ENCODE assay signal across 1 cellular context in the genomic region with DNA sequence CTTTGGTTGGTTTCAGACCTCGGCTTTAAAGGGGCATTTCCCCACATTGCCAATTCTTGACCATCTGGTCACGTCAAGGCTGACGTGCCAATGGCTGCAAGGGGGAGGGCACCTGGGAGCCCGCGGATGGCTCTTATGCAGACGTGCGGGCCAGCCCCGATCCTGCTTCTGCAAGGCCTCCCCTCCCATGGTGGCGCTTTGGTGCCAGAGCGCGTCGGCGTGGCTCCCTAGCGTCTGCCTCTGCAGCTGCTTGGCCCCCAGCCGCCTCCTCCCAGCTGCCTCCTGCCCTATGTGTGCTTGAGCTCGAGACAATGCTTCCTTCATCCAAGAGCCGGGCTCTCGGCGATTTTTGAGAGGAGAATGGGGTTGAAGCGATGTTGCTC.
A peak's percentile ranks its signal among the peaks of the same experiment; 100 is the strongest.
TF ChIP-seq lines count a peak whose summit lies in the region.

No MANE protein-coding gene starts in this region.

TF ChIP-seq in K562, 482 proteins besides CTCF, POLR2A, EP300 and RAD21:
- TF ChIP-seq, protein P1, sequence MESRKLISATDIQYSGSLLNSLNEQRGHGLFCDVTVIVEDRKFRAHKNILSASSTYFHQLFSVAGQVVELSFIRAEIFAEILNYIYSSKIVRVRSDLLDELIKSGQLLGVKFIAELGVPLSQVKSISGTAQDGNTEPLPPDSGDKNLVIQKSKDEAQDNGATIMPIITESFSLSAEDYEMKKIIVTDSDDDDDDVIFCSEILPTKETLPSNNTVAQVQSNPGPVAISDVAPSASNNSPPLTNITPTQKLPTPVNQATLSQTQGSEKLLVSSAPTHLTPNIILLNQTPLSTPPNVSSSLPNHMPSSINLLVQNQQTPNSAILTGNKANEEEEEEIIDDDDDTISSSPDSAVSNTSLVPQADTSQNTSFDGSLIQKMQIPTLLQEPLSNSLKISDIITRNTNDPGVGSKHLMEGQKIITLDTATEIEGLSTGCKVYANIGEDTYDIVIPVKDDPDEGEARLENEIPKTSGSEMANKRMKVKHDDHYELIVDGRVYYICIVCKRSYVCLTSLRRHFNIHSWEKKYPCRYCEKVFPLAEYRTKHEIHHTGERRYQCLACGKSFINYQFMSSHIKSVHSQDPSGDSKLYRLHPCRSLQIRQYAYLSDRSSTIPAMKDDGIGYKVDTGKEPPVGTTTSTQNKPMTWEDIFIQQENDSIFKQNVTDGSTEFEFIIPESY (CRISPR knock-in tag; IDR thresholded peaks at IDR 0.05): peak; percentile 56; the same call in 1 of the 2 replicates
- no peak for TF ChIP-seq NFXL1 (CRISPR knock-in tag; IDR thresholded peaks at IDR 0.05)
TF ChIP-seq in K562: peak in this region for 1.
